ENCODE assay signal across 8 cellular contexts in genomic region chr2:157480182-157480961, GRCh38. TPM values are rescaled to one million over a fixed set of nuclear protein-coding genes. Genes with fewer than 3 reads are reported as not detected.
DNase-seq lines count a peak whose midpoint lies in the region; ATAC-seq and TF ChIP-seq lines count a peak whose summit lies in the region.

No MANE protein-coding gene starts in this region.

- peaks cover 94% of the 10 kb centered on the region for H3K4me1 Mint-ChIP-seq in stimulated activated naive CD8-positive, alpha-beta T cell treated with anti-CD3 and anti-CD28 coated beads, Interleukin-15, amount 100 ng/mL, for 72 hours

- no peaks in the 10 kb centered on the region for H3K27me3 Mint-ChIP-seq in stimulated activated naive CD8-positive, alpha-beta T cell treated with anti-CD3 and anti-CD28 coated beads, Interleukin-15, amount 100 ng/mL, for 72 hours

- H3K4me3 Mint-ChIP-seq in stimulated activated naive CD8-positive, alpha-beta T cell treated with anti-CD3 and anti-CD28 coated beads, Interleukin-15, amount 100 ng/mL, for 72 hours, result peak overlapping the region; percentile 78 to 94

- peak; percentile 67 for DNase-seq in MV-4-11 (lab: John Stamatoyannopoulos, UW)
- DNase-seq in fibroblast of villous mesenchyme (ENCODE audit: low read depth), result peak; percentile 5
- DNase-seq in stimulated activated naive CD8-positive, alpha-beta T cell treated with anti-CD3 and anti-CD28 coated beads, Interleukin-15, amount 100 ng/mL, for 72 hours, result peak; percentile 69 to 86
- no peak for DNase-seq in GM19238 (ENCODE audit: insufficient read length, low spot score)
- no peak for DNase-seq in D341Med (ENCODE audit: low spot score)
- no peak for DNase-seq in HK-2 (ENCODE audit: unreplicated experiment)

- ATAC-seq in GM18498 (IDR thresholded peaks at IDR 0.05; ENCODE audit: unreplicated experiment) (peak; percentile 78), GM21723 (IDR thresholded peaks at IDR 0.05; ENCODE audit: unreplicated experiment) (peak; percentile 83)
- ATAC-seq in stimulated activated naive CD8-positive, alpha-beta T cell treated with anti-CD3 and anti-CD28 coated beads, Interleukin-15, amount 100 ng/mL, for 72 hours, result peak; percentile 82

- no peak overlapping the region for H3K4me3 ChIP-seq in fibroblast of villous mesenchyme (ENCODE audit: low read depth, low read length)

- no peak for TF ChIP-seq CTCF in fibroblast of villous mesenchyme (IDR thresholded peaks at IDR 0.05; ENCODE audit: insufficient read depth, low read depth, low read length)

- no peaks in the 10 kb centered on the region for H3K9me3 Mint-ChIP-seq in stimulated activated naive CD8-positive, alpha-beta T cell treated with anti-CD3 and anti-CD28 coated beads, Interleukin-15, amount 100 ng/mL, for 72 hours

- H3K27ac Mint-ChIP-seq in stimulated activated naive CD8-positive, alpha-beta T cell treated with anti-CD3 and anti-CD28 coated beads, Interleukin-15, amount 100 ng/mL, for 72 hours, result peak overlapping the region; percentile 99 to 100

RNA-seq across cellular contexts. Expression of gene CYTIP, which starts 36.5 kb away (rescaled TPM):
- total RNA-seq in fibroblast of villous mesenchyme, result under 0.01 and 0.43 TPM in 2 replicates

Comparison
In these comparisons a context has a peak if more than half of its experiments do, and no peak if none do; other contexts are left out.
1. DNase-seq: peak in MV-4-11 (single experiment), fibroblast of villous mesenchyme (single experiment) and stimulated activated naive CD8-positive, alpha-beta T cell treated with anti-CD3 and anti-CD28 coated beads, Interleukin-15, amount 100 ng/mL, for 72 hours (2 of 2); none in GM19238 (single experiment), D341Med (single experiment) and HK-2 (single experiment).
2. Peak in every context shown above with its lines, with median percentiles within 50 percentile points of each other: ATAC-seq.